10 cellular contexts compared by ENCODE assay signal in genomic region chr18:13219576-13219975, GRCh38. TPM values are rescaled to one million over a fixed set of nuclear protein-coding genes. Genes with fewer than 3 reads are reported as not detected.
A peak's percentile ranks its signal among the peaks of the same experiment; 100 is the strongest.
DNase-seq lines count a peak whose midpoint lies in the region; ATAC-seq and TF ChIP-seq lines count a peak whose summit lies in the region.
"Had no signal": no experiment of that assay in that cellular context is flagged by ENCODE, and none has a peak within 500 bp of the region (broad histone marks: within the 10 kb centered on the region; RNA-seq: fewer than 3 reads in every experiment).

No MANE protein-coding gene starts in this region.

- H3K4me3 Mint-ChIP-seq in H9 (peak overlapping the region; percentile 66 to 80; a peak in 3 of 5 replicates), WTC11 (peak overlapping the region; percentile 65)
- no peak overlapping the region for H3K4me3 Mint-ChIP-seq in stimulated activated memory B cell treated with anti-CD40 and anti-IgM and Interleukin-4, amounts not matched to agents 10 μg/mL and 1 μg/mL and 100 μg/mL, for 72 hours

- no peak overlapping the region for H4K91ac ChIP-seq in H9 (ENCODE audit: insufficient read length, low read depth, low read length)

- H2BK15ac ChIP-seq in H9 (ENCODE audit: low read depth, low read length), result no peak overlapping the region

- no peak overlapping the region for H3K14ac ChIP-seq in H9 (ENCODE audit: insufficient read depth, low read length)

- WGBS in H9 (ENCODE audit: extremely low coverage, insufficient read length, low lambda C conversion rate), result no CpG with 5 or more reads among the region's 5 CpGs
- 45% methylated on average over 5 of the region's 5 CpGs for WGBS in smooth muscle cell (ENCODE audit: low lambda C conversion rate)

- TF ChIP-seq CTCF in H9 (conservative IDR thresholded peaks at IDR 0.05) (no peak), WTC11 (IDR thresholded peaks at IDR 0.05) (no peak), smooth muscle cell (IDR thresholded peaks at IDR 0.05; ENCODE audit: borderline replicate concordance, insufficient read depth, poor library complexity, severe bottlenecking) (no peak)

- no peaks in the 10 kb centered on the region for H3K9me3 ChIP-seq in H9 (ENCODE audit: control insufficient read depth, low read depth, low read length)
- no peaks in the 10 kb centered on the region for H3K9me3 ChIP-seq in iPS-20b (ENCODE audit: insufficient read depth, low read depth, low read length)
- no peaks in the 10 kb centered on the region for H3K9me3 ChIP-seq in smooth muscle cell (replicated peaks; ENCODE audit: low read depth)

- CTCF ChIA-PET in WTC11 (lab: Charles Lee), result interaction anchor here (1.1 to 4.6 kb wide), 4 partner anchors 20 to 107 kb away, joined by 3 to 25 read pairs (median 6); no protein-coding TSS in a partner anchor

- H3K36me3 ChIP-seq in iPS-20b (ENCODE audit: insufficient read depth, low read depth, low read length), result no peaks in the 10 kb centered on the region
- no peaks in the 10 kb centered on the region for H3K36me3 ChIP-seq in smooth muscle cell (ENCODE audit: low read depth)

- H3K4me2 ChIP-seq in H9 (ENCODE audit: insufficient read depth, insufficient read length, low read length), result no peak overlapping the region
- H3K4me2 ChIP-seq in smooth muscle cell, result peak overlapping the region; percentile 89

- no peak overlapping the region for H2BK120ac ChIP-seq in H9 (ENCODE audit: low read depth, low read length, poor library complexity, severe bottlenecking)

- H3K4me3 ChIP-seq in iPS-20b (ENCODE audit: low read length), result peak overlapping the region; percentile 66; the same call in 1 of the 2 replicates
- peak overlapping the region; percentile 81 for H3K4me3 ChIP-seq in smooth muscle cell

- no peak overlapping the region for H4K8ac ChIP-seq in H9 (replicated peaks; ENCODE audit: insufficient read length, low read depth, low read length)

- no peak overlapping the region for H4K5ac ChIP-seq in H9 (ENCODE audit: insufficient read length, low read depth, low read length)

- peaks cover 25% of the 10 kb centered on the region for H3F3A ChIP-seq in smooth muscle cell (ENCODE audit: low read depth)

- H3K18ac ChIP-seq in H9 (ENCODE audit: insufficient read length, low read depth, low read length), result no peak overlapping the region

- H3K36me3 Mint-ChIP-seq in H9 (ENCODE audit: insufficient read depth in 1 of 3, low read depth in 3 of 3), result peaks cover 0 to 2% (median 0%) of the 10 kb centered on the region in 3 experiments; a peak in 2 of 7 replicates
- no peaks in the 10 kb centered on the region for H3K36me3 Mint-ChIP-seq in WTC11
- H3K36me3 Mint-ChIP-seq in stimulated activated memory B cell treated with anti-CD40 and anti-IgM and Interleukin-4, amounts not matched to agents 10 μg/mL and 1 μg/mL and 100 μg/mL, for 72 hours, result no peaks in the 10 kb centered on the region

- peaks cover 14% of the 10 kb centered on the region for H3K23me2 ChIP-seq in H9 (ENCODE audit: insufficient read length, low read depth, low read length, poor library complexity, severe bottlenecking)

- no peak for DNase-seq in H9
- DNase-seq in WTC11 (ENCODE audit: low spot score), result no peak
- no peak for DNase-seq in smooth muscle cell (lab: John Stamatoyannopoulos, UW; ENCODE audit: unreplicated experiment)
- DNase-seq in NCI-H1105 (lab: John Stamatoyannopoulos, UW), result no peak
- no peak for DNase-seq in RPMI8226
- DNase-seq: activated CD4-positive, alpha-beta T cell treated with anti-CD3 and anti-CD28 coated beads, Interleukin-2, amount 50 U/mL, for 48 hours; stimulated activated CD4-positive, alpha-beta T cell treated with anti-CD3 and anti-CD28 coated beads, Interleukin-1b, Interleukin-23, amount 100 ng/mL, for 48 hours had no signal

- H3K4ac ChIP-seq in H9 (ENCODE audit: low read depth, low read length), result no peak overlapping the region

- H3K23ac ChIP-seq in H9 (ENCODE audit: insufficient read length, low read depth, low read length), result no peak overlapping the region

- POLR2A ChIA-PET in WTC11 (lab: Charles Lee), result no interaction called here

- H3T11ph ChIP-seq in H9 (ENCODE audit: low read length), result no peak overlapping the region

- H3K27ac ChIP-seq in H9 (ENCODE audit: insufficient read length, low read depth, low read length) (no peak overlapping the region), iPS-20b (ENCODE audit: low read length) (no peak overlapping the region), smooth muscle cell (ENCODE audit: low read depth) (peak overlapping the region; percentile 94)

- H3K9me3 Mint-ChIP-seq in H9, result peaks cover 0 to 1% of the 10 kb centered on the region in 2 experiments; a peak in 2 of 5 replicates
- no peaks in the 10 kb centered on the region for H3K9me3 Mint-ChIP-seq in WTC11
- no peaks in the 10 kb centered on the region for H3K9me3 Mint-ChIP-seq in stimulated activated memory B cell treated with anti-CD40 and anti-IgM and Interleukin-4, amounts not matched to agents 10 μg/mL and 1 μg/mL and 100 μg/mL, for 72 hours

- H3K79me2 ChIP-seq in H9 (ENCODE audit: insufficient read depth, low read length), result no peaks in the 10 kb centered on the region
- H3K79me2 ChIP-seq in smooth muscle cell (ENCODE audit: low read depth), result peaks cover 51% of the 10 kb centered on the region

- no peak overlapping the region for H2AK5ac ChIP-seq in H9 (ENCODE audit: insufficient read length, low read length)

- no peak overlapping the region for H2BK20ac ChIP-seq in H9 (ENCODE audit: low read depth, low read length, poor library complexity, severe bottlenecking)

- H3K27ac Mint-ChIP-seq in H9 (no peak overlapping the region), WTC11 (no peak overlapping the region)
- no peak overlapping the region for H3K27ac Mint-ChIP-seq in stimulated activated memory B cell treated with anti-CD40 and anti-IgM and Interleukin-4, amounts not matched to agents 10 μg/mL and 1 μg/mL and 100 μg/mL, for 72 hours

- no peaks in the 10 kb centered on the region for H3K79me1 ChIP-seq in H9 (ENCODE audit: insufficient read depth, low read depth, low read length, poor library complexity, severe bottlenecking)

- H2BK5ac ChIP-seq in H9 (ENCODE audit: insufficient read length, low read length), result no peak overlapping the region

- no peak overlapping the region for H2BK12ac ChIP-seq in H9 (ENCODE audit: insufficient read length, low read depth, low read length)

- H3K4me1 Mint-ChIP-seq in H9 (peaks cover 35 to 44% of the 10 kb centered on the region in 2 experiments), WTC11 (peaks cover 40% of the 10 kb centered on the region)
- H3K4me1 Mint-ChIP-seq in stimulated activated memory B cell treated with anti-CD40 and anti-IgM and Interleukin-4, amounts not matched to agents 10 μg/mL and 1 μg/mL and 100 μg/mL, for 72 hours, result peaks cover 8% of the 10 kb centered on the region

- H3K9ac ChIP-seq in H9 (ENCODE audit: extremely low read depth, insufficient read length, low read length), result no peak overlapping the region
- no peak overlapping the region for H3K9ac ChIP-seq in iPS-20b (ENCODE audit: low read depth, low read length)
- H3K9ac ChIP-seq in smooth muscle cell (ENCODE audit: low read depth), result peak overlapping the region; percentile 86

- H4K20me1 ChIP-seq in H9 (ENCODE audit: control insufficient read depth, insufficient read depth, insufficient read length) (no peaks in the 10 kb centered on the region), smooth muscle cell (ENCODE audit: low read depth) (peaks cover 21% of the 10 kb centered on the region)

- H3K56ac ChIP-seq in H9 (ENCODE audit: insufficient read length, low read depth, low read length), result no peak overlapping the region

- H3K27me3 Mint-ChIP-seq in H9 (ENCODE audit: low read depth), result peaks cover 50% of the 10 kb centered on the region
- H3K27me3 Mint-ChIP-seq in WTC11 (ENCODE audit: low read depth), result peaks cover 48% of the 10 kb centered on the region
- peaks cover 73% of the 10 kb centered on the region for H3K27me3 Mint-ChIP-seq in stimulated activated memory B cell treated with anti-CD40 and anti-IgM and Interleukin-4, amounts not matched to agents 10 μg/mL and 1 μg/mL and 100 μg/mL, for 72 hours

- H2AFZ ChIP-seq in H9 (ENCODE audit: low read length) (no peak overlapping the region), smooth muscle cell (ENCODE audit: low read depth) (no peak overlapping the region)

- no peak for ATAC-seq in WTC11
- no peak for ATAC-seq in stimulated activated memory B cell treated with anti-CD40 and anti-IgM and Interleukin-4, amounts not matched to agents 10 μg/mL and 1 μg/mL and 100 μg/mL, for 72 hours
- ATAC-seq: left lobe of liver had no signal

- H3K4me1 ChIP-seq in H9 (ENCODE audit: insufficient read depth, low read length), result no peaks in the 10 kb centered on the region
- H3K4me1 ChIP-seq in iPS-20b (ENCODE audit: insufficient read depth, low read length), result peaks cover 15% of the 10 kb centered on the region
- peaks cover 32% of the 10 kb centered on the region for H3K4me1 ChIP-seq in smooth muscle cell (ENCODE audit: low read depth)

- H3K27me3 ChIP-seq in H9 (ENCODE audit: insufficient read depth, low read length), result peaks cover 17% of the 10 kb centered on the region; the same call in 1 of the 2 replicates
- peaks cover 59% of the 10 kb centered on the region for H3K27me3 ChIP-seq in iPS-20b (ENCODE audit: insufficient read depth, low read length)
- no peaks in the 10 kb centered on the region for H3K27me3 ChIP-seq in smooth muscle cell (ENCODE audit: low read depth)

TF ChIP-seq in WTC11, 78 proteins besides CTCF, POLR2A, EP300 and RAD21 (continues in another document):
- TF ChIP-seq RORB (CRISPR knock-in tag; IDR thresholded peaks at IDR 0.05), result no peak
- TF ChIP-seq IRF1 (CRISPR knock-in tag; IDR thresholded peaks at IDR 0.05), result no peak
- TF ChIP-seq TCF7 (CRISPR knock-in tag; IDR thresholded peaks at IDR 0.05; ENCODE audit: low read depth), result no peak
- TF ChIP-seq KAT7 (CRISPR knock-in tag; IDR thresholded peaks at IDR 0.05; ENCODE audit: borderline replicate concordance), result no peak
- TF ChIP-seq NR3C1 (CRISPR knock-in tag; conservative IDR thresholded peaks at IDR 0.05; ENCODE audit: low read depth), result no peak
- no peak for TF ChIP-seq ZNF317 (CRISPR knock-in tag; IDR thresholded peaks at IDR 0.05; ENCODE audit: borderline replicate concordance, low read depth)
- no peak for TF ChIP-seq OVOL2 (CRISPR knock-in tag; IDR thresholded peaks at IDR 0.05; ENCODE audit: borderline replicate concordance)
- TF ChIP-seq ZNF416 (CRISPR knock-in tag; IDR thresholded peaks at IDR 0.05), result no peak
- no peak for TF ChIP-seq SMAD4 (CRISPR knock-in tag; IDR thresholded peaks at IDR 0.05)
- no peak for TF ChIP-seq FOXP1 (CRISPR knock-in tag; IDR thresholded peaks at IDR 0.05; ENCODE audit: borderline replicate concordance)
- TF ChIP-seq ZNF423 (CRISPR knock-in tag; IDR thresholded peaks at IDR 0.05), result no peak

RNA-seq across cellular contexts. Expression of gene LDLRAD4, which starts 1.0 kb away (rescaled TPM):
- 1.8 and 3.9 TPM in 2 replicates for total RNA-seq in H9 (2021)
- 2.9 to 6.2 TPM (median 3.0 TPM) in 3 replicates for total RNA-seq in WTC11 (2021)
- 36.2 and 41.1 TPM in 2 replicates for total RNA-seq in smooth muscle cell
- 40.9 and 48.3 TPM in 2 replicates for polyA plus RNA-seq in smooth muscle cell
